9 cellular contexts compared by ENCODE assay signal in genomic region chr19:55526216-55527196, GRCh38. TPM values are rescaled to one million over a fixed set of nuclear protein-coding genes. Genes with fewer than 3 reads are reported as not detected.
A peak's percentile ranks its signal among the peaks of the same experiment; 100 is the strongest.
DNase-seq lines count a peak whose midpoint lies in the region; TF ChIP-seq lines count a peak whose summit lies in the region.
"Had no signal": no experiment of that assay in that cellular context is flagged by ENCODE, and none has a peak within 500 bp of the region (broad histone marks: within the 10 kb centered on the region; RNA-seq: fewer than 3 reads in every experiment).

No MANE protein-coding gene starts in this region.

- no peaks in the 10 kb centered on the region for H3K27me3 ChIP-seq in WERI-Rb-1 (ENCODE audit: insufficient read depth, low read depth, severe bottlenecking)
- no peaks in the 10 kb centered on the region for H3K27me3 ChIP-seq in Caco-2 (replicated peaks; ENCODE audit: control insufficient read depth, insufficient read depth, low read length)

- H3K4me1 ChIP-seq in Caco-2, result no peaks in the 10 kb centered on the region

- CTCF ChIA-PET in Caco-2 (lab: Charles Lee), result interaction anchor here (0.5 to 1.1 kb wide), 2 partner anchors 59 to 385 kb away, joined by 3 to 5 read pairs; no protein-coding TSS in a partner anchor

- POLR2A ChIA-PET in Caco-2 (lab: Charles Lee), result no interaction called here

- no TSS peak for BruUV-seq in Caco-2 (replicated peaks; lab: Mats Ljungman, UMichigan)

- H3K4me1 Mint-ChIP-seq in Caco-2 (ENCODE audit: low read depth, unreplicated experiment), result no peaks in the 10 kb centered on the region
- no peaks in the 10 kb centered on the region for H3K4me1 Mint-ChIP-seq in activated T-helper 1 cell treated with anti-CD3 and anti-CD28 coated beads, Interleukin-12 subunit alpha, Interleukin-12 subunit beta, Interleukin-2, Interleukin-4 antibody, amounts not matched to agents 30 ng/mL and 10 ng/mL and 1 ng/mL, durations not matched to agents 14 hours and 24 hours and 36 hours (ENCODE audit: low read depth)

- no peaks in the 10 kb centered on the region for H3K27me3 Mint-ChIP-seq in Caco-2 (ENCODE audit: insufficient read depth, unreplicated experiment)
- peaks cover 2% of the 10 kb centered on the region for H3K27me3 Mint-ChIP-seq in activated T-helper 1 cell treated with anti-CD3 and anti-CD28 coated beads, Interleukin-12 subunit alpha, Interleukin-12 subunit beta, Interleukin-2, Interleukin-4 antibody, amounts not matched to agents 30 ng/mL and 10 ng/mL and 1 ng/mL, durations not matched to agents 14 hours and 24 hours and 36 hours (ENCODE audit: insufficient read depth)

- intact Hi-C loops in Caco-2 (cut with micrococcal nuclease; ENCODE audit: unreplicated experiment), result no loop called here
- intact Hi-C loops in activated T-helper 1 cell treated with anti-CD3 and anti-CD28 coated beads, Interleukin-12 subunit alpha, Interleukin-12 subunit beta, Interleukin-2, Interleukin-4 antibody, amounts not matched to agents 30 ng/mL and 10 ng/mL and 1 ng/mL, durations not matched to agents 14 hours and 24 hours and 36 hours (cut with micrococcal nuclease), result no loop called here

- H3K36me3 ChIP-seq in WERI-Rb-1 (no peaks in the 10 kb centered on the region), Caco-2 (ENCODE audit: control insufficient read depth, insufficient read depth, low read length) (no peaks in the 10 kb centered on the region)

- no peaks in the 10 kb centered on the region for H3K9me3 Mint-ChIP-seq in Caco-2 (ENCODE audit: unreplicated experiment)
- H3K9me3 Mint-ChIP-seq in activated T-helper 1 cell treated with anti-CD3 and anti-CD28 coated beads, Interleukin-12 subunit alpha, Interleukin-12 subunit beta, Interleukin-2, Interleukin-4 antibody, amounts not matched to agents 30 ng/mL and 10 ng/mL and 1 ng/mL, durations not matched to agents 14 hours and 24 hours and 36 hours, result no peaks in the 10 kb centered on the region

- no peak overlapping the region for H3K4me3 ChIP-seq in WERI-Rb-1 (ENCODE audit: low read depth, low read length)
- H3K4me3 ChIP-seq in Caco-2 (ENCODE audit: low read depth, low read length), result no peak overlapping the region

- DNase-seq in DMS 273 (lab: John Stamatoyannopoulos, UW; ENCODE audit: unreplicated experiment) (peak; percentile 95), NCI-H1417 (lab: John Stamatoyannopoulos, UW) (peak in 2 of 3 experiments; percentile 79 to 90), WERI-Rb-1 (peak; percentile 67), left kidney (ENCODE audit: low read depth, low spot score) (peak; percentile 92), Caco-2 (no peak), GM10266 (ENCODE audit: extremely low spot score) (no peak), SKM-1 (lab: John Stamatoyannopoulos, UW; ENCODE audit: unreplicated experiment) (no peak)
- DNase-seq in activated T-helper 1 cell treated with anti-CD3 and anti-CD28 coated beads, Interleukin-12 subunit alpha, Interleukin-12 subunit beta, Interleukin-2, Interleukin-4 antibody, amounts not matched to agents 30 ng/mL and 10 ng/mL and 1 ng/mL, durations not matched to agents 14 hours and 24 hours and 36 hours (ENCODE audit: low spot score), result no peak

- H3K4me3 Mint-ChIP-seq in Caco-2 (ENCODE audit: unreplicated experiment), result no peak overlapping the region
- no peak overlapping the region for H3K4me3 Mint-ChIP-seq in activated T-helper 1 cell treated with anti-CD3 and anti-CD28 coated beads, Interleukin-12 subunit alpha, Interleukin-12 subunit beta, Interleukin-2, Interleukin-4 antibody, amounts not matched to agents 30 ng/mL and 10 ng/mL and 1 ng/mL, durations not matched to agents 14 hours and 24 hours and 36 hours

- H3K36me3 Mint-ChIP-seq in Caco-2 (ENCODE audit: insufficient read depth, unreplicated experiment), result no peaks in the 10 kb centered on the region
- no peaks in the 10 kb centered on the region for H3K36me3 Mint-ChIP-seq in activated T-helper 1 cell treated with anti-CD3 and anti-CD28 coated beads, Interleukin-12 subunit alpha, Interleukin-12 subunit beta, Interleukin-2, Interleukin-4 antibody, amounts not matched to agents 30 ng/mL and 10 ng/mL and 1 ng/mL, durations not matched to agents 14 hours and 24 hours and 36 hours (ENCODE audit: low read depth)

- peak overlapping the region; percentile 71 for H3K27ac ChIP-seq in WERI-Rb-1

- no peaks in the 10 kb centered on the region for H3K9me3 ChIP-seq in WERI-Rb-1 (ENCODE audit: severe bottlenecking)
- peaks cover 3% of the 10 kb centered on the region; the same call in 1 of the 2 replicates for H3K9me3 ChIP-seq in Caco-2

- H3K27ac Mint-ChIP-seq in Caco-2 (ENCODE audit: unreplicated experiment), result no peak overlapping the region
- H3K27ac Mint-ChIP-seq in activated T-helper 1 cell treated with anti-CD3 and anti-CD28 coated beads, Interleukin-12 subunit alpha, Interleukin-12 subunit beta, Interleukin-2, Interleukin-4 antibody, amounts not matched to agents 30 ng/mL and 10 ng/mL and 1 ng/mL, durations not matched to agents 14 hours and 24 hours and 36 hours, result no peak overlapping the region

- TF ChIP-seq CTCF in WERI-Rb-1 (IDR thresholded peaks at IDR 0.05; ENCODE audit: low read depth, low read length), result no peak
- TF ChIP-seq CTCF in Caco-2 (IDR thresholded peaks at IDR 0.05; ENCODE audit: insufficient read depth in 1 of 2, low read depth in 1 of 2, low read length in 1 of 2, severe bottlenecking in 1 of 2, unreplicated experiment in 1 of 2), result no peak
- no peak for TF ChIP-seq CTCF in GM10266 (IDR thresholded peaks at IDR 0.05; ENCODE audit: control insufficient read depth, insufficient read depth, low read depth, missing control alignments)

RNA-seq across cellular contexts. Expression of gene SBK2, which starts 10.4 kb away (rescaled TPM):
- not detected in 2 replicates for total RNA-seq in Caco-2 (2022)
- not detected in 2 replicates for total RNA-seq in activated T-helper 1 cell treated with anti-CD3 and anti-CD28 coated beads, Interleukin-12 subunit alpha, Interleukin-12 subunit beta, Interleukin-2, Interleukin-4 antibody, amounts not matched to agents 30 ng/mL and 10 ng/mL and 1 ng/mL, durations not matched to agents 14 hours and 24 hours and 36 hours
- total RNA-seq: activated CD8-positive, alpha-beta memory T cell treated with anti-CD3 and anti-CD28 coated beads for 36 hours had no signal

RNA-seq across cellular contexts. Expression of gene SBK3, which starts 18.8 kb away (rescaled TPM):
- 2.3 and 2.4 TPM in 2 replicates for total RNA-seq in Caco-2 (2022)
- not detected in 2 replicates for total RNA-seq in activated T-helper 1 cell treated with anti-CD3 and anti-CD28 coated beads, Interleukin-12 subunit alpha, Interleukin-12 subunit beta, Interleukin-2, Interleukin-4 antibody, amounts not matched to agents 30 ng/mL and 10 ng/mL and 1 ng/mL, durations not matched to agents 14 hours and 24 hours and 36 hours
- total RNA-seq: activated CD8-positive, alpha-beta memory T cell treated with anti-CD3 and anti-CD28 coated beads for 36 hours had no signal

RNA-seq across cellular contexts. Expression of gene SSC5D, which starts 38.3 kb away (rescaled TPM):
- total RNA-seq in Caco-2 (2022), result 0.58 and 0.86 TPM in 2 replicates
- 0.24 and 0.65 TPM in 2 replicates for total RNA-seq in activated T-helper 1 cell treated with anti-CD3 and anti-CD28 coated beads, Interleukin-12 subunit alpha, Interleukin-12 subunit beta, Interleukin-2, Interleukin-4 antibody, amounts not matched to agents 30 ng/mL and 10 ng/mL and 1 ng/mL, durations not matched to agents 14 hours and 24 hours and 36 hours

RNA-seq across cellular contexts. Expression of gene NAT14, which starts 41.5 kb away (rescaled TPM):
- total RNA-seq in Caco-2 (2022), result 40.9 and 45.2 TPM in 2 replicates
- total RNA-seq in activated T-helper 1 cell treated with anti-CD3 and anti-CD28 coated beads, Interleukin-12 subunit alpha, Interleukin-12 subunit beta, Interleukin-2, Interleukin-4 antibody, amounts not matched to agents 30 ng/mL and 10 ng/mL and 1 ng/mL, durations not matched to agents 14 hours and 24 hours and 36 hours, result 23.1 and 26.1 TPM in 2 replicates

RNA-seq across cellular contexts. Expression of gene ZNF628, which starts 50.1 kb away (rescaled TPM):
- total RNA-seq in Caco-2 (2022), result 12.3 and 13.9 TPM in 2 replicates
- 7.6 and 10.4 TPM in 2 replicates for total RNA-seq in activated T-helper 1 cell treated with anti-CD3 and anti-CD28 coated beads, Interleukin-12 subunit alpha, Interleukin-12 subunit beta, Interleukin-2, Interleukin-4 antibody, amounts not matched to agents 30 ng/mL and 10 ng/mL and 1 ng/mL, durations not matched to agents 14 hours and 24 hours and 36 hours

Comparison
In these comparisons a context has a peak if more than half of its experiments do, and no peak if none do; other contexts are left out.
1. DNase-seq: peak in DMS 273 (single experiment), NCI-H1417 (2 of 3), WERI-Rb-1 (single experiment) and left kidney (single experiment); none in Caco-2 (0 of 2), GM10266 (single experiment), SKM-1 (single experiment) and activated T-helper 1 cell treated with anti-CD3 and anti-CD28 coated beads, Interleukin-12 subunit alpha, Interleukin-12 subunit beta, Interleukin-2, Interleukin-4 antibody, amounts not matched to agents 30 ng/mL and 10 ng/mL and 1 ng/mL, durations not matched to agents 14 hours and 24 hours and 36 hours (single experiment).